In genomic region chr19:50320051-50320450, GRCh38 we compare ENCODE assay signal across 30 cellular contexts. TPM values are rescaled to one million over a fixed set of nuclear protein-coding genes. Genes with fewer than 3 reads are reported as not detected.
"Had no signal": no experiment of that assay in that cellular context is flagged by ENCODE, and none has a peak within 500 bp of the region (broad histone marks: within the 10 kb centered on the region; RNA-seq: fewer than 3 reads in every experiment).

No MANE protein-coding gene starts in this region.

- H3K9me3 ChIP-seq: adrenal gland, body of pancreas, breast epithelium had no signal

- H3K36me3 ChIP-seq: adrenal gland, brain microvascular endothelial cell, breast epithelium had no signal

- H3K4me3 ChIP-seq: adrenal gland, body of pancreas, breast epithelium had no signal

- H3K27ac ChIP-seq: adrenal gland, body of pancreas, brain microvascular endothelial cell, breast epithelium, VCaP had no signal

- DNase-seq: activated B cell treated with CpG ODN at 0.5 μM for 24 hours; activated CD4-positive, alpha-beta memory T cell treated with anti-CD3 and anti-CD28 coated beads for 36 hours; activated CD4-positive, alpha-beta T cell treated with anti-CD3 and anti-CD28 coated beads for 4 hours; activated CD4-positive, alpha-beta T cell treated with anti-CD3 and anti-CD28 coated beads, Interleukin-2, amount 10 ng/mL, durations not matched to agents 24 days and 14 days; activated CD4-positive, alpha-beta T cell treated with anti-CD3 and anti-CD28 coated beads, Interleukin-2, amount 50 U/mL, for 1 hour; activated CD4-positive, alpha-beta T cell treated with anti-CD3 and anti-CD28 coated beads, Interleukin-2, amount 50 U/mL, for 4 hours; activated CD4-positive, CD25-positive, alpha-beta regulatory T cell treated with anti-CD3 and anti-CD28 coated beads, Interleukin-2, amount 50 U/mL, for 72 hours; activated CD8-positive, alpha-beta memory T cell treated with anti-CD3 and anti-CD28 coated beads, Interleukin-2, amount 50 U/mL, for 4 hours; activated CD8-positive, alpha-beta T cell treated with anti-CD3 and anti-CD28 coated beads for 36 hours; activated effector memory CD4-positive, alpha-beta T cell treated with anti-CD3 and anti-CD28 coated beads, Interleukin-2, amount 50 U/mL, for 16 hours; activated gamma-delta T cell treated with Interleukin-2 at 50 U/mL for 16 hours; activated naive CD4-positive, alpha-beta T cell; activated naive CD4-positive, alpha-beta T cell treated with anti-CD3 and anti-CD28 coated beads for 36 hours; activated naive CD4-positive, alpha-beta T cell treated with anti-CD3 and anti-CD28 coated beads, Interleukin-2, amount 50 U/mL, for 16 hours; activated naive CD8-positive, alpha-beta T cell treated with anti-CD3 and anti-CD28 coated beads for 36 hours; activated T-cell treated with anti-CD3 and anti-CD28 coated beads for 4 hours; activated T-cell treated with anti-CD3 and anti-CD28 coated beads, Interleukin-2, amount 50 U/mL, for 1 hour; activated T-cell treated with anti-CD3 and anti-CD28 coated beads, Interleukin-2, amount 50 U/mL, for 4 hours; activated T-cell treated with anti-CD3 and anti-CD28 coated beads, Interleukin-2, amount 50 U/mL, for 72 hours; adrenal gland; amniotic stem cell; body of pancreas; brain microvascular endothelial cell; central memory CD4-positive, alpha-beta T cell; T-helper 1 cell; T-helper 2 cell; T-helper 9 cell had no signal

- H3K4me1 ChIP-seq: adrenal gland, body of pancreas, breast epithelium had no signal

RNA-seq across cellular contexts. Expression of gene KCNC3, which starts 9.1 kb away (rescaled TPM):
- total RNA-seq: astrocyte had no signal

RNA-seq across cellular contexts. Expression of gene NAPSA, which starts 45.4 kb away (rescaled TPM):
- total RNA-seq: astrocyte had no signal
